In the genomic region with DNA sequence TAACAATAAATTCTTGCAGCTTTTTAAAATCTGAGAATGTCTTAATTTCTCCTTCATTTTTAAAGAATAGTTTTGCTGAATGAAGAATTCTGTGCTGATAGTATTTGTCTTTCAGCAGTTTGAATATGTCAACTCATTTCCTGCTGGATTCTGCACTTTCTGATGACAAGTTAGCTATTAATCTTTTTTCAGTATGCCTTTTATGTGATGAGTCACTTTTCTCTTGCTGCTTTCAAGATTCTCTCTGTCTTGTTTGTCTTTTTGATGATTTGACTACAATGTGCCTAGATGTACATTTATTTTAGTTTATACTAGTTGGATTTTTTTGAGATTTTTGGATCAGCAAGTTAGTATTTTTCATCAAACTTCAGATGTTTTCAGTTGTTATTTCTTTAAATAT, we compare ENCODE assay signal across 22 cellular contexts.
"Had no signal": no experiment of that assay in that cellular context is flagged by ENCODE, and none has a peak within 500 bp of the region (broad histone marks: within the 10 kb centered on the region; RNA-seq: fewer than 3 reads in every experiment).

No MANE protein-coding gene starts in this region.

- H3K4me1 Mint-ChIP-seq: activated naive CD4-positive, alpha-beta T cell treated with anti-CD3 and anti-CD28 coated beads, Interleukin-2, amount 10 ng/mL, durations not matched to agents 7 days and 5 days; immature natural killer cell; mesothelial cell of epicardium; naive thymus-derived CD8-positive, alpha-beta T cell; neural progenitor cell; stimulated activated naive B cell treated with anti-CD40 and anti-IgM and Interleukin-4, amounts not matched to agents 10 μg/mL and 1 μg/mL and 100 μg/mL, for 72 hours; WTC11 had no signal

- H3K27ac Mint-ChIP-seq: activated naive CD4-positive, alpha-beta T cell treated with anti-CD3 and anti-CD28 coated beads, Interleukin-2, amount 10 ng/mL, durations not matched to agents 7 days and 5 days; immature natural killer cell; mesothelial cell of epicardium; naive thymus-derived CD8-positive, alpha-beta T cell; neural progenitor cell; stimulated activated naive B cell treated with anti-CD40 and anti-IgM and Interleukin-4, amounts not matched to agents 10 μg/mL and 1 μg/mL and 100 μg/mL, for 72 hours; WTC11 had no signal

- H3K27ac ChIP-seq: epithelial cell of prostate, hepatocyte, neural progenitor cell, transverse colon, uterus had no signal

- H3K4me2 ChIP-seq: hepatocyte, neural progenitor cell had no signal

- H3K4me3 ChIP-seq: hepatocyte, neural progenitor cell, transverse colon, uterus had no signal

- H3K9me3 ChIP-seq: uterus had no signal

- H3K4me3 Mint-ChIP-seq: activated naive CD4-positive, alpha-beta T cell treated with anti-CD3 and anti-CD28 coated beads, Interleukin-2, amount 10 ng/mL, durations not matched to agents 7 days and 5 days; activated T-cell treated with anti-CD3 and anti-CD28 coated beads, Interleukin-2, amount 50 U/mL, for 4 hours; immature natural killer cell; mesothelial cell of epicardium; naive thymus-derived CD8-positive, alpha-beta T cell; neural progenitor cell; stimulated activated naive B cell treated with anti-CD40 and anti-IgM and Interleukin-4, amounts not matched to agents 10 μg/mL and 1 μg/mL and 100 μg/mL, for 72 hours; WTC11 had no signal

- H2AFZ ChIP-seq: hepatocyte, neural progenitor cell had no signal

- H3K27me3 Mint-ChIP-seq: activated naive CD4-positive, alpha-beta T cell treated with anti-CD3 and anti-CD28 coated beads, Interleukin-2, amount 10 ng/mL, durations not matched to agents 7 days and 5 days; stimulated activated naive B cell treated with anti-CD40 and anti-IgM and Interleukin-4, amounts not matched to agents 10 μg/mL and 1 μg/mL and 100 μg/mL, for 72 hours had no signal

- H3K27me3 ChIP-seq: hepatocyte, neural progenitor cell, transverse colon, uterus had no signal

- H3K36me3 ChIP-seq: neural progenitor cell, transverse colon, uterus had no signal

- H3K4me1 ChIP-seq: neural progenitor cell, transverse colon, uterus had no signal

- H3K79me2 ChIP-seq: hepatocyte had no signal

- H3K9me3 Mint-ChIP-seq: neural progenitor cell had no signal

- H3K9ac ChIP-seq: neural progenitor cell had no signal

- DNase-seq: activated CD4-positive, alpha-beta T cell treated with anti-CD3 and anti-CD28 coated beads, Interleukin-2, amount 50 U/mL, for 48 hours; activated CD8-positive, alpha-beta memory T cell treated with anti-CD3 and anti-CD28 coated beads, Interleukin-2, amount 50 U/mL, for 48 hours; activated effector memory CD4-positive, alpha-beta T cell treated with Interleukin-2 at 50 U/mL for 16 hours; activated naive CD4-positive, alpha-beta T cell treated with anti-CD3 and anti-CD28 coated beads, Interleukin-2, amount 10 ng/mL, durations not matched to agents 7 days and 5 days; activated T-cell treated with anti-CD3 and anti-CD28 coated beads, Interleukin-2, amount 50 U/mL, for 4 hours; amygdala; foreskin fibroblast; immature natural killer cell; left ventricle myocardium superior; mammary epithelial cell; naive thymus-derived CD8-positive, alpha-beta T cell; retina; stimulated activated CD4-positive, alpha-beta T cell treated with anti-CD3 and anti-CD28 coated beads, Interleukin-2, amount 100 ng/mL, for 48 hours; stimulated activated CD8-positive, alpha-beta memory T cell treated with anti-CD3 and anti-CD28 coated beads, Interleukin-4, amount 100 ng/mL, for 48 hours; stimulated activated naive B cell treated with anti-CD40 and anti-IgM and Interleukin-4, amounts not matched to agents 10 μg/mL and 1 μg/mL and 100 μg/mL, for 72 hours; transverse colon; uterus had no signal

- H3K36me3 Mint-ChIP-seq: activated naive CD4-positive, alpha-beta T cell treated with anti-CD3 and anti-CD28 coated beads, Interleukin-2, amount 10 ng/mL, durations not matched to agents 7 days and 5 days; immature natural killer cell; mesothelial cell of epicardium; naive thymus-derived CD8-positive, alpha-beta T cell; neural progenitor cell; stimulated activated naive B cell treated with anti-CD40 and anti-IgM and Interleukin-4, amounts not matched to agents 10 μg/mL and 1 μg/mL and 100 μg/mL, for 72 hours had no signal

- ATAC-seq: activated T-cell treated with anti-CD3 and anti-CD28 coated beads, Interleukin-2, amount 50 U/mL, for 4 hours; left ventricle myocardium superior; naive thymus-derived CD8-positive, alpha-beta T cell; stimulated activated naive B cell treated with anti-CD40 and anti-IgM and Interleukin-4, amounts not matched to agents 10 μg/mL and 1 μg/mL and 100 μg/mL, for 72 hours; WTC11 had no signal
